In genomic region chr15:76056931-76057330, GRCh38 we compare ENCODE assay signal across 8 cellular contexts. TPM values are rescaled to one million over a fixed set of nuclear protein-coding genes. Genes with fewer than 3 reads are reported as not detected.
DNase-seq lines count a peak whose midpoint lies in the region; ATAC-seq and TF ChIP-seq lines count a peak whose summit lies in the region.

No MANE protein-coding gene starts in this region.

- no peak overlapping the region for H3K4me2 ChIP-seq in H9 (ENCODE audit: insufficient read depth, insufficient read length, low read length)

- H4K91ac ChIP-seq in H9 (ENCODE audit: insufficient read length, low read depth, low read length), result no peak overlapping the region

- in situ Hi-C loops in brain microvascular endothelial cell (cut with HindIII; ENCODE audit: low pct_ligation_motif_present, low sequenced_read_pairs), result no loop called here

- H3K23me2 ChIP-seq in H9 (ENCODE audit: insufficient read length, low read depth, low read length, poor library complexity, severe bottlenecking), result peaks cover 8% of the 10 kb centered on the region

- H3T11ph ChIP-seq in H9 (ENCODE audit: low read length), result no peak overlapping the region

- no peak overlapping the region for H3K18ac ChIP-seq in H9 (ENCODE audit: insufficient read length, low read depth, low read length)

- H2BK15ac ChIP-seq in H9 (ENCODE audit: low read depth, low read length), result no peak overlapping the region

- H3K9me3 Mint-ChIP-seq in nephron progenitor cell (no peaks in the 10 kb centered on the region), H9 (no peaks in the 10 kb centered on the region), chondrocyte (ENCODE audit: low read depth) (no peaks in the 10 kb centered on the region)

- H3K4me1 Mint-ChIP-seq in nephron progenitor cell, result peaks cover 5% of the 10 kb centered on the region
- H3K4me1 Mint-ChIP-seq in H9, result peaks cover 19 to 24% of the 10 kb centered on the region in 2 experiments
- H3K4me1 Mint-ChIP-seq in chondrocyte (ENCODE audit: low read depth), result peaks cover 10% of the 10 kb centered on the region

- whole genome bisulfite sequencing in H9 (ENCODE audit: extremely low coverage, insufficient read length, low lambda C conversion rate), result no CpG with 5 or more reads among the region's 3 CpGs

- no peak overlapping the region for H3K9ac ChIP-seq in H9 (ENCODE audit: extremely low read depth, insufficient read length, low read length)

- H2BK20ac ChIP-seq in H9 (ENCODE audit: low read depth, low read length, poor library complexity, severe bottlenecking), result no peak overlapping the region

- H3K27me3 ChIP-seq in H9 (ENCODE audit: insufficient read depth, low read length), result no peaks in the 10 kb centered on the region
- peaks cover 41% of the 10 kb centered on the region for H3K27me3 ChIP-seq in brain microvascular endothelial cell (replicated peaks)

- no peaks in the 10 kb centered on the region for H3K79me1 ChIP-seq in H9 (ENCODE audit: insufficient read depth, low read depth, low read length, poor library complexity, severe bottlenecking)

- H3K27me3 Mint-ChIP-seq in nephron progenitor cell (ENCODE audit: low read depth, poor library complexity), result peaks cover 52% of the 10 kb centered on the region
- H3K27me3 Mint-ChIP-seq in H9 (ENCODE audit: low read depth), result peaks cover 35% of the 10 kb centered on the region
- H3K27me3 Mint-ChIP-seq in chondrocyte (ENCODE audit: low read depth), result peaks cover 48% of the 10 kb centered on the region

- H3K36me3 Mint-ChIP-seq in nephron progenitor cell (ENCODE audit: low read depth), result no peaks in the 10 kb centered on the region
- H3K36me3 Mint-ChIP-seq in H9 (ENCODE audit: insufficient read depth in 1 of 3, low read depth in 3 of 3), result no peaks in the 10 kb centered on the region
- no peaks in the 10 kb centered on the region for H3K36me3 Mint-ChIP-seq in chondrocyte (ENCODE audit: low read depth)

- H3K4me3 Mint-ChIP-seq in nephron progenitor cell (no peak overlapping the region), H9 (no peak overlapping the region), chondrocyte (ENCODE audit: unreplicated experiment) (no peak overlapping the region)

- H3K79me2 ChIP-seq in H9 (ENCODE audit: insufficient read depth, low read length), result no peaks in the 10 kb centered on the region

- no peak overlapping the region for H2AK5ac ChIP-seq in H9 (ENCODE audit: insufficient read length, low read length)

- peak; percentile 58 for DNase-seq in CD1c-positive myeloid dendritic cell (ENCODE audit: extremely low spot score)
- no peak for DNase-seq in coronary artery (ENCODE audit: low spot score)
- DNase-seq in nephron progenitor cell, result no peak
- DNase-seq in H9, result no peak
- no peak for DNase-seq in brain microvascular endothelial cell
- DNase-seq in chondrocyte (ENCODE audit: low spot score), result no peak

- H3K4me3 ChIP-seq in coronary artery (peak overlapping the region; percentile 56), brain microvascular endothelial cell (ENCODE audit: low read depth, low read length) (no peak overlapping the region)

- H3K4me1 ChIP-seq in H9 (ENCODE audit: insufficient read depth, low read length), result peaks cover 3% of the 10 kb centered on the region; the same call in 1 of the 2 replicates

- H2BK12ac ChIP-seq in H9 (ENCODE audit: insufficient read length, low read depth, low read length), result no peak overlapping the region

- no peaks in the 10 kb centered on the region for H3K36me3 ChIP-seq in brain microvascular endothelial cell (replicated peaks)

- H3K4ac ChIP-seq in H9 (ENCODE audit: low read depth, low read length), result no peak overlapping the region

- no peak overlapping the region for H2BK120ac ChIP-seq in H9 (ENCODE audit: low read depth, low read length, poor library complexity, severe bottlenecking)

- H2BK5ac ChIP-seq in H9 (ENCODE audit: insufficient read length, low read length), result no peak overlapping the region

- TF ChIP-seq CTCF in coronary artery (IDR thresholded peaks at IDR 0.05), result no peak
- no peak for TF ChIP-seq CTCF in nephron progenitor cell (IDR thresholded peaks at IDR 0.05)
- TF ChIP-seq CTCF in H9 (conservative IDR thresholded peaks at IDR 0.05), result no peak
- no peak for TF ChIP-seq CTCF in brain microvascular endothelial cell (IDR thresholded peaks at IDR 0.05; ENCODE audit: low read depth, low read length, missing control alignments)
- no peak for TF ChIP-seq CTCF in chondrocyte (IDR thresholded peaks at IDR 0.05)

- H4K8ac ChIP-seq in H9 (replicated peaks; ENCODE audit: insufficient read length, low read depth, low read length), result no peak overlapping the region

- H2AFZ ChIP-seq in H9 (ENCODE audit: low read length), result no peak overlapping the region

- ATAC-seq in GM19452 (IDR thresholded peaks at IDR 0.05; ENCODE audit: unreplicated experiment), result peak; percentile 76
- peak; percentile 47 for ATAC-seq in HG03571 (IDR thresholded peaks at IDR 0.05; ENCODE audit: unreplicated experiment)

- H3K27ac ChIP-seq in coronary artery (no peak overlapping the region), H9 (ENCODE audit: insufficient read length, low read depth, low read length) (no peak overlapping the region), brain microvascular endothelial cell (no peak overlapping the region)

- no peak overlapping the region for H3K56ac ChIP-seq in H9 (ENCODE audit: insufficient read length, low read depth, low read length)

- no peaks in the 10 kb centered on the region for H3K9me3 ChIP-seq in H9 (ENCODE audit: control insufficient read depth, low read depth, low read length)

- H4K5ac ChIP-seq in H9 (ENCODE audit: insufficient read length, low read depth, low read length), result no peak overlapping the region

- H3K27ac Mint-ChIP-seq in nephron progenitor cell (no peak overlapping the region), H9 (no peak overlapping the region), chondrocyte (ENCODE audit: unreplicated experiment) (no peak overlapping the region)

- no peaks in the 10 kb centered on the region for H4K20me1 ChIP-seq in H9 (ENCODE audit: control insufficient read depth, insufficient read depth, insufficient read length)

- no peak overlapping the region for H3K23ac ChIP-seq in H9 (ENCODE audit: insufficient read length, low read depth, low read length)

- no peak overlapping the region for H3K14ac ChIP-seq in H9 (ENCODE audit: insufficient read depth, low read length)

RNA-seq across cellular contexts. Expression of gene TMEM266, which starts 2.9 kb away (rescaled TPM):
- 0.55 and 0.81 TPM in 2 replicates for total RNA-seq in H9 (2021)
- 0.20 to 1.1 TPM (median 0.23 TPM) in 3 replicates for total RNA-seq in chondrocyte

RNA-seq across cellular contexts. Expression of gene NRG4, which starts 44.7 kb away (rescaled TPM):
- total RNA-seq in H9 (2021) (not detected in 2 replicates), chondrocyte (not detected in 3 replicates)
